In genomic region chr10:127919418-127920191, GRCh38 we compare ENCODE assay signal across 9 cellular contexts. TPM values are rescaled to one million over a fixed set of nuclear protein-coding genes. Genes with fewer than 3 reads are reported as not detected.
DNase-seq lines count a peak whose midpoint lies in the region; ATAC-seq and TF ChIP-seq lines count a peak whose summit lies in the region.
"Had no signal": no experiment of that assay in that cellular context is flagged by ENCODE, and none has a peak within 500 bp of the region (broad histone marks: within the 10 kb centered on the region; RNA-seq: fewer than 3 reads in every experiment).

No MANE protein-coding gene starts in this region.

- no peaks in the 10 kb centered on the region for H3K79me1 ChIP-seq in H9 (ENCODE audit: insufficient read depth, low read depth, low read length, poor library complexity, severe bottlenecking)

- H3K27ac Mint-ChIP-seq in H9 (peak overlapping the region in 1 of 3 experiments; percentile 34; a peak in 2 of 7 replicates), WTC11 (no peak overlapping the region)

- H3K4me1 ChIP-seq in ACC112 (ENCODE audit: control insufficient read depth, insufficient read depth, low read length, unreplicated experiment) (peaks cover 38% of the 10 kb centered on the region), H9 (ENCODE audit: insufficient read depth, low read length) (no peaks in the 10 kb centered on the region), left lung (peaks cover 37 to 71% of the 10 kb centered on the region in 2 donors)

- H3K14ac ChIP-seq in H9 (ENCODE audit: insufficient read depth, low read length), result no peak overlapping the region

- no peak overlapping the region for H2AK5ac ChIP-seq in H9 (ENCODE audit: insufficient read length, low read length)

- no peaks in the 10 kb centered on the region for H3K9me3 ChIP-seq in H9 (ENCODE audit: control insufficient read depth, low read depth, low read length)
- H3K9me3 ChIP-seq in left lung, result peaks cover 0 to 4% of the 10 kb centered on the region in 2 donors

- no peak overlapping the region for H3K23ac ChIP-seq in H9 (ENCODE audit: insufficient read length, low read depth, low read length)

- CTCF ChIA-PET in WTC11 (lab: Charles Lee), result interaction anchor here (0.8 to 1.6 kb wide), 2 partner anchors 13 to 22 kb away, joined by 3 to 6 read pairs; partner anchors contain the start of gene PTPRE

- no peaks in the 10 kb centered on the region for H3K36me3 Mint-ChIP-seq in H9 (ENCODE audit: insufficient read depth in 1 of 3, low read depth in 3 of 3)
- H3K36me3 Mint-ChIP-seq in WTC11, result no peaks in the 10 kb centered on the region

- H3K36me3 ChIP-seq in ACC112 (ENCODE audit: insufficient read depth, low read length) (no peaks in the 10 kb centered on the region), left lung (no peaks in the 10 kb centered on the region)

- no peak overlapping the region for H4K91ac ChIP-seq in H9 (ENCODE audit: insufficient read length, low read depth, low read length)

- no peak overlapping the region for H3K4me3 Mint-ChIP-seq in H9
- H3K4me3 Mint-ChIP-seq in WTC11, result no peak overlapping the region

- TF ChIP-seq CTCF in H9 (conservative IDR thresholded peaks at IDR 0.05) (peak; percentile 51), WTC11 (IDR thresholded peaks at IDR 0.05) (no peak), left lung (IDR thresholded peaks at IDR 0.05) (peak in 1 of 2 donors; percentile 22)

- DNase-seq in H9 (peak; percentile 52), WTC11 (ENCODE audit: low spot score) (peak; percentile 26), left lung (no peak), SHP77 treated with DMSO at 0.1 percent for 48 hours (lab: John Stamatoyannopoulos, UW) (no peak)

- H3K27me3 ChIP-seq in ACC112 (ENCODE audit: insufficient read depth, low read length), result no peaks in the 10 kb centered on the region
- no peaks in the 10 kb centered on the region for H3K27me3 ChIP-seq in H9 (ENCODE audit: insufficient read depth, low read length)
- H3K27me3 ChIP-seq in left lung, result no peaks in the 10 kb centered on the region

- H3K4me1 Mint-ChIP-seq in H9, result peaks cover 4 to 6% of the 10 kb centered on the region in 2 experiments; a peak in 2 of 4 replicates
- peaks cover 4% of the 10 kb centered on the region; the same call in 1 of the 2 replicates for H3K4me1 Mint-ChIP-seq in WTC11

- H3K18ac ChIP-seq in H9 (ENCODE audit: insufficient read length, low read depth, low read length), result no peak overlapping the region

- H4K20me1 ChIP-seq in H9 (ENCODE audit: control insufficient read depth, insufficient read depth, insufficient read length), result no peaks in the 10 kb centered on the region

- no peak overlapping the region for H3K9ac ChIP-seq in H9 (ENCODE audit: extremely low read depth, insufficient read length, low read length)

- no CpG with 5 or more reads among the region's 11 CpGs for WGBS in H9 (ENCODE audit: extremely low coverage, insufficient read length, low lambda C conversion rate)

- H4K8ac ChIP-seq in H9 (replicated peaks; ENCODE audit: insufficient read length, low read depth, low read length), result no peak overlapping the region

- no peak overlapping the region for H4K5ac ChIP-seq in H9 (ENCODE audit: insufficient read length, low read depth, low read length)

- no peak overlapping the region for H2BK5ac ChIP-seq in H9 (ENCODE audit: insufficient read length, low read length)

- ATAC-seq in WTC11 (peak; percentile 88), left lung (no peak), GM19351 (IDR thresholded peaks at IDR 0.05; ENCODE audit: unreplicated experiment) (no peak), GM21390 (IDR thresholded peaks at IDR 0.05; ENCODE audit: unreplicated experiment) (no peak), HG02642 (IDR thresholded peaks at IDR 0.05; ENCODE audit: poor library complexity, unreplicated experiment) (no peak)

- no peak overlapping the region for H3K56ac ChIP-seq in H9 (ENCODE audit: insufficient read length, low read depth, low read length)

- no peak overlapping the region for H2BK120ac ChIP-seq in H9 (ENCODE audit: low read depth, low read length, poor library complexity, severe bottlenecking)

- no peak overlapping the region for H3T11ph ChIP-seq in H9 (ENCODE audit: low read length)

- no peak overlapping the region for H3K4me2 ChIP-seq in H9 (ENCODE audit: insufficient read depth, insufficient read length, low read length)

- H3K9me3 Mint-ChIP-seq in H9 (no peaks in the 10 kb centered on the region), WTC11 (no peaks in the 10 kb centered on the region)

- no peak overlapping the region for H3K4ac ChIP-seq in H9 (ENCODE audit: low read depth, low read length)

- no peak overlapping the region for H2BK20ac ChIP-seq in H9 (ENCODE audit: low read depth, low read length, poor library complexity, severe bottlenecking)

- H2AFZ ChIP-seq in ACC112 (ENCODE audit: low read length, unreplicated experiment), result no peak overlapping the region
- no peak overlapping the region for H2AFZ ChIP-seq in H9 (ENCODE audit: low read length)

- no peaks in the 10 kb centered on the region for H3K23me2 ChIP-seq in H9 (ENCODE audit: insufficient read length, low read depth, low read length, poor library complexity, severe bottlenecking)

- peaks cover 5% of the 10 kb centered on the region for H3K79me2 ChIP-seq in ACC112 (ENCODE audit: control insufficient read depth, insufficient read depth, low read length, unreplicated experiment)
- no peaks in the 10 kb centered on the region for H3K79me2 ChIP-seq in H9 (ENCODE audit: insufficient read depth, low read length)

- H2BK12ac ChIP-seq in H9 (ENCODE audit: insufficient read length, low read depth, low read length), result no peak overlapping the region

- H3K4me3 ChIP-seq in ACC112 (ENCODE audit: low read depth, low read length), result no peak overlapping the region
- no peak overlapping the region for H3K4me3 ChIP-seq in left lung

- H3K27ac ChIP-seq in ACC112 (ENCODE audit: low read depth, low read length), result peak overlapping the region; percentile 15; the same call in 1 of the 2 replicates
- H3K27ac ChIP-seq in H9 (ENCODE audit: insufficient read length, low read depth, low read length), result no peak overlapping the region
- H3K27ac ChIP-seq in left lung, result peak overlapping the region; percentile 33 to 83

- intact Hi-C loops in left lung (cut with DNase I), result no loop called here

- no peak overlapping the region for H2BK15ac ChIP-seq in H9 (ENCODE audit: low read depth, low read length)

- H3K27me3 Mint-ChIP-seq in H9 (ENCODE audit: low read depth) (no peaks in the 10 kb centered on the region; the same call in 1 of the 2 replicates), WTC11 (ENCODE audit: low read depth) (no peaks in the 10 kb centered on the region)

- POLR2A ChIA-PET in WTC11 (lab: Charles Lee), result no interaction called here

TF ChIP-seq in WTC11, 78 proteins besides CTCF, POLR2A, EP300 and RAD21:
- TF ChIP-seq ESRRA (CRISPR knock-in tag; IDR thresholded peaks at IDR 0.05; ENCODE audit: borderline replicate concordance) (no peak), ZNF138 (CRISPR knock-in tag; conservative IDR thresholded peaks at IDR 0.05) (no peak), ARID4B (CRISPR knock-in tag; IDR thresholded peaks at IDR 0.05; ENCODE audit: borderline replicate concordance) (no peak), CREB1 (CRISPR knock-in tag; IDR thresholded peaks at IDR 0.05) (no peak), GRHL2 (CRISPR knock-in tag; IDR thresholded peaks at IDR 0.05; ENCODE audit: insufficient replicate concordance, severe bottlenecking) (no peak)
- TF ChIP-seq, protein P1, sequence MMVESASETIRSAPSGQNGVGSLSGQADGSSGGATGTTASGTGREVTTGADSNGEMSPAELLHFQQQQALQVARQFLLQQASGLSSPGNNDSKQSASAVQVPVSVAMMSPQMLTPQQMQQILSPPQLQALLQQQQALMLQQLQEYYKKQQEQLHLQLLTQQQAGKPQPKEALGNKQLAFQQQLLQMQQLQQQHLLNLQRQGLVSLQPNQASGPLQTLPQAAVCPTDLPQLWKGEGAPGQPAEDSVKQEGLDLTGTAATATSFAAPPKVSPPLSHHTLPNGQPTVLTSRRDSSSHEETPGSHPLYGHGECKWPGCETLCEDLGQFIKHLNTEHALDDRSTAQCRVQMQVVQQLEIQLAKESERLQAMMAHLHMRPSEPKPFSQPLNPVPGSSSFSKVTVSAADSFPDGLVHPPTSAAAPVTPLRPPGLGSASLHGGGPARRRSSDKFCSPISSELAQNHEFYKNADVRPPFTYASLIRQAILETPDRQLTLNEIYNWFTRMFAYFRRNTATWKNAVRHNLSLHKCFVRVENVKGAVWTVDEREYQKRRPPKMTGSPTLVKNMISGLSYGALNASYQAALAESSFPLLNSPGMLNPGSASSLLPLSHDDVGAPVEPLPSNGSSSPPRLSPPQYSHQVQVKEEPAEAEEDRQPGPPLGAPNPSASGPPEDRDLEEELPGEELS (CRISPR knock-in tag; IDR thresholded peaks at IDR 0.05), result no peak

RNA-seq across cellular contexts. Expression of gene PTPRE, which starts 12.7 kb away (rescaled TPM):
- total RNA-seq in H9 (2021) (0.70 and 0.77 TPM in 2 replicates), WTC11 (2021) (1.7 to 3.1 TPM (median 2.0 TPM) in 3 replicates), left lung (10 to 100 TPM; 51.4 to 88.7 TPM)

RNA-seq across cellular contexts. Expression of gene CLRN3, which starts 26.9 kb away (rescaled TPM):
- total RNA-seq in H9 (2021) (not detected in 2 replicates), WTC11 (2021) (not detected in 3 replicates), left lung (not detected)
- total RNA-seq: T-helper 2 cell treated with Interferon-gamma antibody and Interleukin-4, amounts not matched to agents 100 ng/mL and 5 ng/mL, for 36 hours had no signal

Comparison
In these comparisons a context has a peak if more than half of its experiments do, and no peak if none do; other contexts are left out.
1. DNase-seq: peak in H9 (single experiment) and WTC11 (single experiment); none in left lung (0 of 2) and SHP77 treated with DMSO at 0.1 percent for 48 hours (single experiment).
2. RNA of gene PTPRE, which starts 12.7 kb away (total RNA-seq): 51.4 to 88.7 TPM in left lung; 1.7 to 3.1 TPM in WTC11 and 0.70 to 0.77 TPM in H9; every median in the first group is over 10 times any median in the second.